Comparison of ENCODE assay signal across 25 cellular contexts in the genomic region with DNA sequence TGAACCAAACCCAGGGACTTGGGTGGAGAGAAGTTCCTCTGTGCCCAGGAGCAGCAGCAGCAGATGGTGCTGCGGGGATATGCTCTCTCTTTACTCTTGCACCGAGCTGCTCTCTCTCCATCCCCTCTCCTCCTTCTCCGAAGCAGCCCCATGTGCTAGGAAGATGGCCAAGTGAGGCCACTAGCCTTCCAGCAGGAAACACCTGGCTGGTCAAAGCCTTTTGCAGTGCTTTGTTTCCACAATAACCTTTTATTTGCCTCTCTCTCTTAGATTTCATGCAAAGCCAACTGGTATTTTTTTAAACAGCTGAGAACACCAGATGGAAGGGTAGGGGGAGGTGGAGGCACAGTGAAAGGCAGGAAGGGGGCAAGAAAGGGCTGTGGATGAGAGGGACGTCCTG.
DNase-seq lines count a peak whose midpoint lies in the region; ATAC-seq, FAIRE-seq and TF ChIP-seq lines count a peak whose summit lies in the region.
"Had no signal": no experiment of that assay in that cellular context is flagged by ENCODE, and none has a peak within 500 bp of the region (broad histone marks: within the 10 kb centered on the region; RNA-seq: fewer than 3 reads in every experiment).

No MANE protein-coding gene starts in this region.

- WGBS in H1 (ENCODE audit: extremely low coverage in 1 of 2, insufficient coverage in 1 of 2, insufficient read length in 1 of 2, insufficient replicate concordance in 2 of 2, low coverage in 1 of 2, low lambda C conversion rate in 2 of 2, missing lambda C conversion rate in 1 of 2), 2 experiments: 88% methylated on average over 4 of the region's 4 CpGs; no CpG with 5 or more reads in 1 of the 2 experiments

- H2AFZ ChIP-seq in H1 (ENCODE audit: low read length) (no peak overlapping the region), neural progenitor cell (replicated peaks) (peak overlapping the region; percentile 63)

- no peak for TF ChIP-seq POLR2A in H1 (IDR thresholded peaks at IDR 0.05; ENCODE audit: control extremely low read depth in 1 of 2, low read depth in 2 of 2, low read length in 2 of 2)

- POLR2A ChIA-PET in H1 (lab: Charles Lee; ENCODE audit: partially characterized antibody): no interaction called here

- H2BK15ac ChIP-seq in H1 (ENCODE audit: low read length): 0 out of 2 replicates have a peak overlapping the region, but pooled peaks have one; percentile 22

- H3K4ac ChIP-seq in H1 (replicated peaks; ENCODE audit: insufficient read length, low read depth, low read length): no peak overlapping the region

- no peaks in the 10 kb centered on the region; the same call in 1 of the 2 replicates for H3K23me2 ChIP-seq in H1 (ENCODE audit: low read depth, low read length)

- no peak overlapping the region for H3K14ac ChIP-seq in H1 (ENCODE audit: insufficient read length)

- H3K4me1 Mint-ChIP-seq in neural progenitor cell: peaks cover 35% of the 10 kb centered on the region

- H3K56ac ChIP-seq in H1 (replicated peaks; ENCODE audit: insufficient read length, low read depth, low read length): no peak overlapping the region

- DNase-seq in DMS153 (lab: John Stamatoyannopoulos, UW): peak; percentile 23
- no peak for DNase-seq in DMS153 treated with DMSO at 0.1 percent for 48 hours (lab: John Stamatoyannopoulos, UW; ENCODE audit: unreplicated experiment)
- peak; percentile 17 for DNase-seq in NCI-H524 treated with DMSO at 0.1 percent for 48 hours (lab: John Stamatoyannopoulos, UW)
- no peak for DNase-seq in H1 (ENCODE audit: low read depth in 1 of 2, low spot score in 2 of 2)
- no peak for DNase-seq in neural progenitor cell (ENCODE audit: low spot score)
- no peak for DNase-seq in HK-2 (ENCODE audit: unreplicated experiment)
- DNase-seq: 8988T; activated CD4-positive, alpha-beta T cell treated with anti-CD3 and anti-CD28 coated beads, Interleukin-2, amount 10 ng/mL, durations not matched to agents 7 days and 5 days; activated naive CD4-positive, alpha-beta T cell treated with anti-CD3 and anti-CD28 coated beads for 36 hours; activated T-cell treated with anti-CD3 and anti-CD28 coated beads, Interleukin-2, amount 50 U/mL, for 48 hours; left cardiac atrium; NCI-H1105 treated with DMSO at 0.1 percent for 48 hours; NCI-H774; retina; SHP77; small intestine; stimulated activated CD4-positive, alpha-beta T cell treated with anti-CD3 and anti-CD28 coated beads, Interleukin-1b, Interleukin-23, amount 100 ng/mL, for 48 hours; T1000; transverse colon had no signal

- no peak overlapping the region for H4K8ac ChIP-seq in H1 (ENCODE audit: extremely low read depth, insufficient read depth, low read length)

- peaks cover 0 to 8% (median 4%) of the 10 kb centered on the region in 4 experiments; a peak in 6 of 7 replicates for H3K27me3 ChIP-seq in H1 (replicated peaks in 1 of 4; ENCODE audit: control insufficient read depth in 3 of 4, extremely low read depth in 1 of 4, insufficient read depth in 3 of 4, low read length in 3 of 4)
- peaks cover 17% of the 10 kb centered on the region for H3K27me3 ChIP-seq in neural progenitor cell

- no peak overlapping the region for H2AK5ac ChIP-seq in H1 (ENCODE audit: low read depth, low read length)

- no peaks in the 10 kb centered on the region for H3K36me3 ChIP-seq in H1 (ENCODE audit: control insufficient read depth in 2 of 4, insufficient read depth in 4 of 4, low read length in 3 of 4)
- no peaks in the 10 kb centered on the region for H3K36me3 ChIP-seq in neural progenitor cell
- H3K36me3 ChIP-seq: transverse colon had no signal

- H3K4me3 ChIP-seq in H1 (ENCODE audit: extremely low read depth in 1 of 4, insufficient read depth in 2 of 4, low read depth in 3 of 4, low read length in 4 of 4) (no peak overlapping the region), neural progenitor cell (no peak overlapping the region)
- H3K4me3 ChIP-seq: coronary artery, transverse colon had no signal

- no peak for TF ChIP-seq EP300 in H1 (IDR thresholded peaks at IDR 0.05; ENCODE audit: borderline replicate concordance in 1 of 2, low read depth in 2 of 2, low read length in 2 of 2)

- H3K27me3 Mint-ChIP-seq in neural progenitor cell (ENCODE audit: insufficient read depth, low read depth): peaks cover 15% of the 10 kb centered on the region

- peaks cover 2% of the 10 kb centered on the region for H3K9me3 Mint-ChIP-seq in neural progenitor cell
- H3K9me3 Mint-ChIP-seq: activated CD4-positive, alpha-beta T cell treated with anti-CD3 and anti-CD28 coated beads, Interleukin-2, amount 10 ng/mL, durations not matched to agents 7 days and 5 days had no signal

- H3K27ac Mint-ChIP-seq in neural progenitor cell: peak overlapping the region; percentile 72
- H3K27ac Mint-ChIP-seq: activated CD4-positive, alpha-beta T cell treated with anti-CD3 and anti-CD28 coated beads, Interleukin-2, amount 10 ng/mL, durations not matched to agents 7 days and 5 days; activated naive CD4-positive, alpha-beta T cell treated with anti-CD3 and anti-CD28 coated beads for 36 hours; IgD-negative memory B cell; memory B cell had no signal

- no peaks in the 10 kb centered on the region for H3K9me3 ChIP-seq in H1 (ENCODE audit: insufficient read depth in 2 of 2, low read depth in 1 of 2, low read length in 1 of 2)
- H3K9me3 ChIP-seq in neural progenitor cell (ENCODE audit: low read depth): no peaks in the 10 kb centered on the region
- H3K9me3 ChIP-seq: transverse colon had no signal

- H3K23ac ChIP-seq in H1 (ENCODE audit: insufficient read length): no peak overlapping the region

- no peak overlapping the region for H2BK12ac ChIP-seq in H1 (ENCODE audit: low read depth, low read length)

- no peaks in the 10 kb centered on the region for H3F3A ChIP-seq in neural progenitor cell (ENCODE audit: low read depth)

- TF ChIP-seq RAD21 in H1 (IDR thresholded peaks at IDR 0.05 in 1 of 2, conservative IDR thresholded peaks at IDR 0.05 in 1 of 2; ENCODE audit: low read depth in 2 of 2, low read length in 2 of 2): no peak

- no peak for FAIRE-seq in H1 (lab: Jason Lieb, UNC)
- FAIRE-seq: bronchial epithelial cell, small intestine had no signal

- H4K5ac ChIP-seq in H1 (ENCODE audit: insufficient read length, low read depth, low read length): no peak overlapping the region

- H3K4me3 Mint-ChIP-seq in neural progenitor cell: no peak overlapping the region
- H3K4me3 Mint-ChIP-seq: activated CD4-positive, alpha-beta T cell treated with anti-CD3 and anti-CD28 coated beads, Interleukin-2, amount 10 ng/mL, durations not matched to agents 7 days and 5 days; activated naive CD4-positive, alpha-beta T cell treated with anti-CD3 and anti-CD28 coated beads for 36 hours; IgD-negative memory B cell; memory B cell had no signal

- ATAC-seq in GM21515 (IDR thresholded peaks at IDR 0.05; ENCODE audit: unreplicated experiment): no peak
- no peak for ATAC-seq in HG02588 (IDR thresholded peaks at IDR 0.05; ENCODE audit: unreplicated experiment)
- ATAC-seq: left cardiac atrium had no signal

- H4K91ac ChIP-seq in H1 (replicated peaks; ENCODE audit: insufficient read length, low read length): no peak overlapping the region

- H3K4me2 ChIP-seq in H1 (ENCODE audit: insufficient read depth in 1 of 2, low read depth in 2 of 2, low read length in 2 of 2) (no peak overlapping the region), neural progenitor cell (peak overlapping the region; percentile 6)

- no peak overlapping the region for H2BK120ac ChIP-seq in H1 (replicated peaks; ENCODE audit: low read depth, low read length)

- no peak overlapping the region for H2BK5ac ChIP-seq in H1 (ENCODE audit: low read depth, low read length)

- CTCF ChIA-PET in H1 (lab: Charles Lee; ENCODE audit: partially characterized antibody): interaction anchor here (1.0 to 5.3 kb wide), 5 partner anchors 19 to 389 kb away, joined by 3 to 21 read pairs (median 3); no protein-coding TSS in a partner anchor

- H3K18ac ChIP-seq in H1 (ENCODE audit: extremely low read depth, low read length): no peak overlapping the region

- TF ChIP-seq CTCF in H1 (IDR thresholded peaks at IDR 0.05; ENCODE audit: control extremely low read depth in 1 of 3, insufficient read depth in 1 of 3, low read depth in 1 of 3, low read length in 3 of 3): no peak
- no peak for TF ChIP-seq CTCF in neural progenitor cell (IDR thresholded peaks at IDR 0.05)

- H3K4me1 ChIP-seq in H1 (replicated peaks in 1 of 4; ENCODE audit: control insufficient read depth in 3 of 4, insufficient read depth in 4 of 4, low read length in 3 of 4) (peaks cover 0 to 12% (median 3%) of the 10 kb centered on the region in 4 experiments; a peak in 3 of 7 replicates), neural progenitor cell (peaks cover 24% of the 10 kb centered on the region)

- H3K27ac ChIP-seq in H1 (ENCODE audit: low read depth, low read length) (no peak overlapping the region), neural progenitor cell (no peak overlapping the region)
- H3K27ac ChIP-seq: coronary artery, transverse colon had no signal

- H2BK20ac ChIP-seq in H1 (ENCODE audit: low read length): no peak overlapping the region

- H4K20me1 ChIP-seq in H1 (replicated peaks in 1 of 2; ENCODE audit: control insufficient read depth in 1 of 2, insufficient read depth in 2 of 2, low read length in 2 of 2) (peaks cover 0 to 2% of the 10 kb centered on the region in 2 experiments), neural progenitor cell (ENCODE audit: low read depth) (no peaks in the 10 kb centered on the region)

- H3K79me2 ChIP-seq in H1 (ENCODE audit: control insufficient read depth in 1 of 2, insufficient read depth in 2 of 2, low read length in 2 of 2) (no peaks in the 10 kb centered on the region), neural progenitor cell (ENCODE audit: low read depth) (no peaks in the 10 kb centered on the region)

- H3K36me3 Mint-ChIP-seq in neural progenitor cell: no peaks in the 10 kb centered on the region

- no peak overlapping the region for H3K9ac ChIP-seq in H1 (replicated peaks in 1 of 4; ENCODE audit: extremely low read depth in 1 of 4, low read depth in 3 of 4, low read length in 3 of 4)
- no peak overlapping the region for H3K9ac ChIP-seq in neural progenitor cell

- no peaks in the 10 kb centered on the region for H3K79me1 ChIP-seq in H1 (ENCODE audit: low read depth, low read length)

TF ChIP-seq in H1, 55 proteins besides CTCF, POLR2A, EP300 and RAD21 (continues in another document):
- TF ChIP-seq FOSL1 (IDR thresholded peaks at IDR 0.05; ENCODE audit: insufficient read depth, low read depth, low read length) (no peak), TAF7 (optimal IDR thresholded peaks at IDR 0.05; ENCODE audit: borderline replicate concordance, low read depth, low read length) (no peak), CREB1 (IDR thresholded peaks at IDR 0.05) (no peak), POU5F1 (IDR thresholded peaks at IDR 0.05; ENCODE audit: low read depth, low read length) (no peak), SRF (IDR thresholded peaks at IDR 0.05; ENCODE audit: low read depth, low read length) (no peak), TCF12 (IDR thresholded peaks at IDR 0.05; ENCODE audit: low read depth, low read length) (no peak), CHD2 (IDR thresholded peaks at IDR 0.05; ENCODE audit: low read length) (no peak), EGR1 (IDR thresholded peaks at IDR 0.05; ENCODE audit: borderline replicate concordance, low read depth, low read length) (no peak), BACH1 (IDR thresholded peaks at IDR 0.05; ENCODE audit: low read length) (no peak), SUZ12 (IDR thresholded peaks at IDR 0.05; ENCODE audit: low read length) (no peak), SIX5 (IDR thresholded peaks at IDR 0.05; ENCODE audit: low read depth, low read length) (no peak)

Comparison
In these comparisons a context has a peak if more than half of its experiments do, and no peak if none do; other contexts are left out.
1. DNase-seq: peak in DMS153 (single experiment) and NCI-H524 treated with DMSO at 0.1 percent for 48 hours (single experiment); none in DMS153 treated with DMSO at 0.1 percent for 48 hours (single experiment), H1 (0 of 2), neural progenitor cell (single experiment) and HK-2 (single experiment).